8 cellular contexts compared by ENCODE assay signal in genomic region chr14:105490318-105490571, GRCh38. TPM values are rescaled to one million over a fixed set of nuclear protein-coding genes. Genes with fewer than 3 reads are reported as not detected.
A peak's percentile ranks its signal among the peaks of the same experiment; 100 is the strongest.
DNase-seq lines count a peak whose midpoint lies in the region; ATAC-seq and TF ChIP-seq lines count a peak whose summit lies in the region.

No MANE protein-coding gene starts in this region.

- peak overlapping the region; percentile 69 for H3K4me3 Mint-ChIP-seq in mesothelial cell of epicardium

- DNase-seq in mammary epithelial cell (no peak), mesothelial cell of epicardium (ENCODE audit: low spot score in 2 of 2, unreplicated experiment in 2 of 2) (no peak), NCI-H510A (lab: John Stamatoyannopoulos, UW) (no peak), SK-N-DZ (ENCODE audit: low spot score) (no peak)
- no peak for DNase-seq in stimulated activated CD4-positive, alpha-beta T cell treated with anti-CD3 and anti-CD28 coated beads, Interleukin-2, amount 100 ng/mL, for 24 hours
- DNase-seq in stimulated activated CD4-positive, alpha-beta T cell treated with anti-CD3 and anti-CD28 coated beads, Interleukin-4, amount 100 ng/mL, for 4 hours, result no peak

- peaks cover 23% of the 10 kb centered on the region for H3K4me1 Mint-ChIP-seq in mesothelial cell of epicardium

- no peaks in the 10 kb centered on the region for H3K9me3 ChIP-seq in mammary epithelial cell (replicated peaks; ENCODE audit: insufficient read depth, low read length)

- no TSS peak for BruUV-seq in mammary epithelial cell (replicated peaks; lab: Mats Ljungman, UMichigan)

- in situ Hi-C loops in mammary epithelial cell (cut with MboI; ENCODE audit: low sequenced_read_pairs in 2 of 2), result no loop called here

- peaks cover 27% of the 10 kb centered on the region for H3K4me1 ChIP-seq in mammary epithelial cell (ENCODE audit: insufficient read depth, low read length)

- no peak overlapping the region for H3K27ac Mint-ChIP-seq in mesothelial cell of epicardium

- peak overlapping the region; percentile 67 to 77 (median 68) for H3K4me3 ChIP-seq in mammary epithelial cell (replicated peaks in 1 of 3; ENCODE audit: insufficient read depth in 1 of 3, low read depth in 2 of 3, low read length in 3 of 3)

- ATAC-seq in GM19467 (IDR thresholded peaks at IDR 0.05; ENCODE audit: unreplicated experiment) (peak; percentile 0), HG03439 (IDR thresholded peaks at IDR 0.05; ENCODE audit: unreplicated experiment) (peak; percentile 1)

- no peaks in the 10 kb centered on the region for H3K36me3 Mint-ChIP-seq in mesothelial cell of epicardium

- CTCF ChIA-PET in mammary epithelial cell (lab: Charles Lee; ENCODE audit: low non-redundant PET), result interaction anchor here (0.5 to 2.0 kb wide), 4 partner anchors 9 to 262 kb away, joined by 3 to 67 read pairs (median 4); no protein-coding TSS in a partner anchor

- peak overlapping the region; percentile 83 for H3K27ac ChIP-seq in mammary epithelial cell (ENCODE audit: insufficient read depth, low read depth, low read length)

- H3K4me2 ChIP-seq in mammary epithelial cell (ENCODE audit: insufficient read depth, low read depth, low read length), result peak overlapping the region; percentile 99

- H3K36me3 ChIP-seq in mammary epithelial cell (ENCODE audit: insufficient read depth, low read length), result no peaks in the 10 kb centered on the region

- 0% methylated on average over 15 of the region's 31 CpGs for WGBS in mammary epithelial cell (ENCODE audit: low coverage, missing lambda C conversion rate)

- no peaks in the 10 kb centered on the region for H3K9me3 Mint-ChIP-seq in mesothelial cell of epicardium

- H3K79me2 ChIP-seq in mammary epithelial cell (ENCODE audit: insufficient read depth, low read length), result peaks cover 13% of the 10 kb centered on the region

- H3K27me3 ChIP-seq in mammary epithelial cell (ENCODE audit: insufficient read depth, low read length), result no peaks in the 10 kb centered on the region

- H4K20me1 ChIP-seq in mammary epithelial cell (ENCODE audit: insufficient read depth, low read length), result no peaks in the 10 kb centered on the region

- peaks cover 33% of the 10 kb centered on the region for H3K27me3 Mint-ChIP-seq in mesothelial cell of epicardium (ENCODE audit: low read depth)

- TF ChIP-seq CTCF in mammary epithelial cell (conservative IDR thresholded peaks at IDR 0.05 in 1 of 2, IDR thresholded peaks at IDR 0.05 in 1 of 2; ENCODE audit: extremely low read depth in 1 of 2, insufficient read depth in 1 of 2, low read depth in 1 of 2, low read length in 2 of 2) (no peak), mesothelial cell of epicardium (IDR thresholded peaks at IDR 0.05; ENCODE audit: unreplicated experiment) (no peak)

- H2AFZ ChIP-seq in mammary epithelial cell (ENCODE audit: low read depth, low read length), result peak overlapping the region; percentile 71

- intact Hi-C loops in mammary epithelial cell (cut with micrococcal nuclease), result loop anchor here (1.0 to 5.0 kb wide), 6 partner anchors 15 to 398 kb away; partner anchors contain the start of gene CRIP2

- peak overlapping the region; percentile 86 for H3K9ac ChIP-seq in mammary epithelial cell (ENCODE audit: insufficient read depth, low read length)

- dilution Hi-C loops in mammary epithelial cell (cut with HindIII; ENCODE audit: low sequenced_read_pairs), result no loop called here

RNA-seq across cellular contexts. Expression of gene TEDC1, which starts 0.8 kb away (rescaled TPM):
- 10 to 100 TPM in 1 of 2 donors, 1 to 10 TPM in 1; 3.5 to 21.3 TPM for total RNA-seq in mammary epithelial cell
- polyA plus RNA-seq in mammary epithelial cell, result 12.6 TPM
- polyA minus RNA-seq in mammary epithelial cell, result 2.1 TPM
- 13.4 to 14.9 TPM (median 13.6 TPM) in 3 replicates for total RNA-seq in mesothelial cell of epicardium
- 20.8 and 25.6 TPM in 2 replicates for polyA plus RNA-seq in SK-N-DZ (2014; cell fraction: cytosol; rRNA removed)
- 52.0 and 85.2 TPM in 2 replicates for polyA plus RNA-seq in SK-N-DZ (2014; cell fraction: nucleus; rRNA removed)

RNA-seq across cellular contexts. Expression of gene CRIP1, which starts 3.6 kb away (rescaled TPM):
- total RNA-seq in mammary epithelial cell (under 1 TPM; 0.50 to 0.59 TPM), mesothelial cell of epicardium (17.1 to 28.2 TPM (median 26.6 TPM) in 3 replicates)
- 0.37 TPM for polyA plus RNA-seq in mammary epithelial cell
- polyA minus RNA-seq in mammary epithelial cell, result not detected
- 3.4 and 16.0 TPM in 2 replicates for polyA plus RNA-seq in SK-N-DZ (2014; cell fraction: cytosol; rRNA removed)
- 12.6 and 15.0 TPM in 2 replicates for polyA plus RNA-seq in SK-N-DZ (2014; cell fraction: nucleus; rRNA removed)

RNA-seq across cellular contexts. Expression of gene CRIP2, which starts 15.6 kb away (rescaled TPM):
- total RNA-seq in mammary epithelial cell (100 to 1,000 TPM in 1 of 2 donors, 10 to 100 TPM in 1; 97.7 to 103 TPM), mesothelial cell of epicardium (19.2 to 20.9 TPM (median 19.4 TPM) in 3 replicates)
- 120 TPM for polyA plus RNA-seq in mammary epithelial cell
- 52.5 TPM for polyA minus RNA-seq in mammary epithelial cell
- polyA plus RNA-seq in SK-N-DZ (2014; cell fraction: cytosol; rRNA removed), result 71.3 and 72.7 TPM in 2 replicates
- polyA plus RNA-seq in SK-N-DZ (2014; cell fraction: nucleus; rRNA removed), result 64.4 and 76.4 TPM in 2 replicates

RNA-seq across cellular contexts. Expression of gene TMEM121, which starts 36.1 kb away (rescaled TPM):
- total RNA-seq in mammary epithelial cell (1 to 10 TPM; 2.2 to 6.0 TPM), mesothelial cell of epicardium (4.3 to 6.0 TPM (median 5.6 TPM) in 3 replicates)
- polyA plus RNA-seq in mammary epithelial cell, result 1.9 TPM
- polyA minus RNA-seq in mammary epithelial cell, result not detected
- polyA plus RNA-seq in SK-N-DZ (2014; cell fraction: cytosol; rRNA removed), result 1.8 and 3.6 TPM in 2 replicates
- polyA plus RNA-seq in SK-N-DZ (2014; cell fraction: nucleus; rRNA removed), result 2.1 and 3.1 TPM in 2 replicates

Comparison
In these comparisons a context has a peak if more than half of its experiments do, and no peak if none do; other contexts are left out.
1. RNA of gene CRIP1, which starts 3.6 kb away (total RNA-seq): 17.1 to 28.2 TPM in mesothelial cell of epicardium; 0.50 to 0.59 TPM in mammary epithelial cell; every median in the first group is over 10 times any median in the second.